In the genomic region with DNA sequence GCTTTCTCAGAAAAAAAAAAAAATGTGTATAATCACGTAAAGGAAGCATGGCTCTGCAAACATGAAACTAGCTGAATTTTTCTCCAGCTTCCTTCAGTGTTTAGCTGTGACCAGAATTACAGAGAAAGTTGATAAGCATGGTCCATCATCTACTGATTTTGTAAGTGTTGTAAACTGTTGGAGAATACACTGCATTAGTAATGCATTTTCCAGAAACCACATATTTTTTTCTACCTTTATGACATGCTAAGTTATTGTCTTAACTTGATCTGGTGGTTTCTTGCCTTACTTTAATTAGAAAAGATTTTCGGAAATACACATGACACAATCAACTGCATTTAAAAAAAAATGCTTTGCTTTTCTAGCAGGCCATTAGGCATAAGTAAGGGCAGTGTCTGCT, we compare ENCODE assay signal across 1 cellular context.
TF ChIP-seq lines count a peak whose summit lies in the region.

No MANE protein-coding gene starts in this region.

TF ChIP-seq in WTC11, 78 proteins besides CTCF, POLR2A, EP300 and RAD21:
- TF ChIP-seq, protein P1, sequence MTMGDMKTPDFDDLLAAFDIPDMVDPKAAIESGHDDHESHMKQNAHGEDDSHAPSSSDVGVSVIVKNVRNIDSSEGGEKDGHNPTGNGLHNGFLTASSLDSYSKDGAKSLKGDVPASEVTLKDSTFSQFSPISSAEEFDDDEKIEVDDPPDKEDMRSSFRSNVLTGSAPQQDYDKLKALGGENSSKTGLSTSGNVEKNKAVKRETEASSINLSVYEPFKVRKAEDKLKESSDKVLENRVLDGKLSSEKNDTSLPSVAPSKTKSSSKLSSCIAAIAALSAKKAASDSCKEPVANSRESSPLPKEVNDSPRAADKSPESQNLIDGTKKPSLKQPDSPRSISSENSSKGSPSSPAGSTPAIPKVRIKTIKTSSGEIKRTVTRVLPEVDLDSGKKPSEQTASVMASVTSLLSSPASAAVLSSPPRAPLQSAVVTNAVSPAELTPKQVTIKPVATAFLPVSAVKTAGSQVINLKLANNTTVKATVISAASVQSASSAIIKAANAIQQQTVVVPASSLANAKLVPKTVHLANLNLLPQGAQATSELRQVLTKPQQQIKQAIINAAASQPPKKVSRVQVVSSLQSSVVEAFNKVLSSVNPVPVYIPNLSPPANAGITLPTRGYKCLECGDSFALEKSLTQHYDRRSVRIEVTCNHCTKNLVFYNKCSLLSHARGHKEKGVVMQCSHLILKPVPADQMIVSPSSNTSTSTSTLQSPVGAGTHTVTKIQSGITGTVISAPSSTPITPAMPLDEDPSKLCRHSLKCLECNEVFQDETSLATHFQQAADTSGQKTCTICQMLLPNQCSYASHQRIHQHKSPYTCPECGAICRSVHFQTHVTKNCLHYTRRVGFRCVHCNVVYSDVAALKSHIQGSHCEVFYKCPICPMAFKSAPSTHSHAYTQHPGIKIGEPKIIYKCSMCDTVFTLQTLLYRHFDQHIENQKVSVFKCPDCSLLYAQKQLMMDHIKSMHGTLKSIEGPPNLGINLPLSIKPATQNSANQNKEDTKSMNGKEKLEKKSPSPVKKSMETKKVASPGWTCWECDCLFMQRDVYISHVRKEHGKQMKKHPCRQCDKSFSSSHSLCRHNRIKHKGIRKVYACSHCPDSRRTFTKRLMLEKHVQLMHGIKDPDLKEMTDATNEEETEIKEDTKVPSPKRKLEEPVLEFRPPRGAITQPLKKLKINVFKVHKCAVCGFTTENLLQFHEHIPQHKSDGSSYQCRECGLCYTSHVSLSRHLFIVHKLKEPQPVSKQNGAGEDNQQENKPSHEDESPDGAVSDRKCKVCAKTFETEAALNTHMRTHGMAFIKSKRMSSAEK (CRISPR knock-in tag; IDR thresholded peaks at IDR 0.05; ENCODE audit: borderline replicate concordance): no peak
- TF ChIP-seq FOXJ3 (CRISPR knock-in tag; IDR thresholded peaks at IDR 0.05; ENCODE audit: borderline replicate concordance) (no peak), NFE2L1 (CRISPR knock-in tag; IDR thresholded peaks at IDR 0.05) (no peak), RELA (CRISPR knock-in tag; IDR thresholded peaks at IDR 0.05; ENCODE audit: borderline replicate concordance) (no peak), GABPB1 (CRISPR knock-in tag; IDR thresholded peaks at IDR 0.05) (no peak), ZNF121 (CRISPR knock-in tag; IDR thresholded peaks at IDR 0.05) (no peak)
